In the genomic region with DNA sequence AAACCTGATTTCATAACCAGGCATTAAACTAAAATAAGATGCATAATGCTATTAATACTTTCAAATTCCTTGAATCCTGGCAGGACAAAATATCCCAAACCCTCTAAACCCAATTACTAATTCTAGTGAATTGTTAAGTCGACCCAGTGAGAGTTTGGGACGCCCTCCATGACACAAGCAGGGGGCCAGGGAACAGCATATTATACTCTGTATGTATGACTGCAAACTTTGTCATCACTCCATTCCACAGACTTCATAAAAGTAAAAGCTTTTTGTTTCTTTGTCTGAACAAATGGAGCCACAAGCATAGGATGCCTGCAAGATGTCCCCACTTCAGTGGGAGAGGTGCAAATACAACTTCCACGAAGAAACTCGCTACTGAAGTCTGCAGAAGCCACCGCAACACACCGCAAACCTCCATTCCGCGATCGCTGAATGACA, we compare ENCODE assay signal across 8 cellular contexts. TPM values are rescaled to one million over a fixed set of nuclear protein-coding genes. Genes with fewer than 3 reads are reported as not detected.
DNase-seq lines count a peak whose midpoint lies in the region; ATAC-seq and TF ChIP-seq lines count a peak whose summit lies in the region.

No MANE protein-coding gene starts in this region.

- H3K4ac ChIP-seq in H9 (ENCODE audit: low read depth, low read length) = no peak overlapping the region

- peaks cover 18% of the 10 kb centered on the region for H3K79me2 ChIP-seq in H9 (ENCODE audit: insufficient read depth, low read length)

- H3K36me3 Mint-ChIP-seq in H9 (ENCODE audit: insufficient read depth in 1 of 3, low read depth in 3 of 3) = peaks cover 0 to 5% (median 5%) of the 10 kb centered on the region in 3 experiments; a peak in 5 of 7 replicates

- ATAC-seq in psoas muscle (no peak), GM21529 (IDR thresholded peaks at IDR 0.05; ENCODE audit: unreplicated experiment) (no peak), HG03460 (IDR thresholded peaks at IDR 0.05; ENCODE audit: unreplicated experiment) (no peak), GM19455 (IDR thresholded peaks at IDR 0.05; ENCODE audit: unreplicated experiment) (no peak), HG02678 (IDR thresholded peaks at IDR 0.05; ENCODE audit: unreplicated experiment) (no peak)

- H3K27me3 ChIP-seq in H9 (ENCODE audit: insufficient read depth, low read length) (no peaks in the 10 kb centered on the region), WERI-Rb-1 (ENCODE audit: insufficient read depth, low read depth, severe bottlenecking) (no peaks in the 10 kb centered on the region), psoas muscle (ENCODE audit: insufficient read depth in 3 of 3, low read length in 2 of 3) (no peaks in the 10 kb centered on the region)

- intact Hi-C loops in psoas muscle (cut with DNase I) = no loop called here

- peak overlapping the region; percentile 92 to 96 for H3K4me3 Mint-ChIP-seq in H9

- DNase-seq in H9 = no peak
- DNase-seq in WERI-Rb-1 = no peak
- DNase-seq in epithelial cell of prostate (ENCODE audit: low read depth, low spot score) = no peak
- no peak for DNase-seq in psoas muscle

- no peaks in the 10 kb centered on the region for H3K27me3 Mint-ChIP-seq in H9 (ENCODE audit: low read depth)

- no peak overlapping the region for H2BK15ac ChIP-seq in H9 (ENCODE audit: low read depth, low read length)

- no peaks in the 10 kb centered on the region for H3K4me1 ChIP-seq in H9 (ENCODE audit: insufficient read depth, low read length)
- peaks cover 48% of the 10 kb centered on the region for H3K4me1 ChIP-seq in psoas muscle

- no peak overlapping the region for H2BK12ac ChIP-seq in H9 (ENCODE audit: insufficient read length, low read depth, low read length)

- no peak overlapping the region for H3K56ac ChIP-seq in H9 (ENCODE audit: insufficient read length, low read depth, low read length)

- H3K79me1 ChIP-seq in H9 (ENCODE audit: insufficient read depth, low read depth, low read length, poor library complexity, severe bottlenecking) = no peaks in the 10 kb centered on the region

- H2AFZ ChIP-seq in H9 (ENCODE audit: low read length) = no peak overlapping the region

- H3K27ac ChIP-seq in H9 (ENCODE audit: insufficient read length, low read depth, low read length) (no peak overlapping the region), WERI-Rb-1 (peak overlapping the region; percentile 92), epithelial cell of prostate (peak overlapping the region; percentile 93), psoas muscle (peak overlapping the region; percentile 100)

- no peaks in the 10 kb centered on the region for H3K9me3 ChIP-seq in H9 (ENCODE audit: control insufficient read depth, low read depth, low read length)
- H3K9me3 ChIP-seq in WERI-Rb-1 (ENCODE audit: severe bottlenecking) = no peaks in the 10 kb centered on the region
- H3K9me3 ChIP-seq in psoas muscle = no peaks in the 10 kb centered on the region

- no peak overlapping the region for H3K18ac ChIP-seq in H9 (ENCODE audit: insufficient read length, low read depth, low read length)

- no peak overlapping the region for H3K23ac ChIP-seq in H9 (ENCODE audit: insufficient read length, low read depth, low read length)

- H4K8ac ChIP-seq in H9 (replicated peaks; ENCODE audit: insufficient read length, low read depth, low read length) = no peak overlapping the region

- H3K36me3 ChIP-seq in WERI-Rb-1 = no peaks in the 10 kb centered on the region
- H3K36me3 ChIP-seq in psoas muscle (ENCODE audit: insufficient read depth in 1 of 2, low read depth in 1 of 2) = no peaks in the 10 kb centered on the region

- no peak overlapping the region for H3T11ph ChIP-seq in H9 (ENCODE audit: low read length)

- no peaks in the 10 kb centered on the region for H4K20me1 ChIP-seq in H9 (ENCODE audit: control insufficient read depth, insufficient read depth, insufficient read length)

- H3K4me3 ChIP-seq in WERI-Rb-1 (ENCODE audit: low read depth, low read length) (peak overlapping the region; percentile 47), psoas muscle (peak overlapping the region; percentile 91)

- peak overlapping the region; percentile 43 for H3K9ac ChIP-seq in H9 (ENCODE audit: extremely low read depth, insufficient read length, low read length)

- H3K27ac Mint-ChIP-seq in H9 = peak overlapping the region in 2 of 3 experiments; percentile 86 to 97; a peak in 2 of 7 replicates

- WGBS in H9 (ENCODE audit: extremely low coverage, insufficient read length, low lambda C conversion rate) = no CpG with 5 or more reads among the region's 9 CpGs
- 5 to 11% (median 8%) methylated on average over 9 of the region's 9 CpGs for WGBS in psoas muscle, 3 donors

- peaks cover 29 to 30% of the 10 kb centered on the region in 2 experiments for H3K4me1 Mint-ChIP-seq in H9

- H3K14ac ChIP-seq in H9 (ENCODE audit: insufficient read depth, low read length) = no peak overlapping the region

- no peak overlapping the region for H2BK5ac ChIP-seq in H9 (ENCODE audit: insufficient read length, low read length)

- no peak overlapping the region for H2BK120ac ChIP-seq in H9 (ENCODE audit: low read depth, low read length, poor library complexity, severe bottlenecking)

- H4K91ac ChIP-seq in H9 (ENCODE audit: insufficient read length, low read depth, low read length) = no peak overlapping the region

- no peak overlapping the region for H4K5ac ChIP-seq in H9 (ENCODE audit: insufficient read length, low read depth, low read length)

- peak overlapping the region; percentile 77 for H3K4me2 ChIP-seq in H9 (ENCODE audit: insufficient read depth, insufficient read length, low read length)

- peaks cover 10% of the 10 kb centered on the region for H3K23me2 ChIP-seq in H9 (ENCODE audit: insufficient read length, low read depth, low read length, poor library complexity, severe bottlenecking)

- H2BK20ac ChIP-seq in H9 (ENCODE audit: low read depth, low read length, poor library complexity, severe bottlenecking) = no peak overlapping the region

- TF ChIP-seq CTCF in H9 (conservative IDR thresholded peaks at IDR 0.05) (no peak), WERI-Rb-1 (IDR thresholded peaks at IDR 0.05; ENCODE audit: low read depth, low read length) (no peak), psoas muscle (IDR thresholded peaks at IDR 0.05) (no peak)

- H3K9me3 Mint-ChIP-seq in H9 = no peaks in the 10 kb centered on the region; a peak in 1 of 5 replicates

- no peak overlapping the region for H2AK5ac ChIP-seq in H9 (ENCODE audit: insufficient read length, low read length)

RNA-seq across cellular contexts. Expression of gene TP53BP2, which starts 1.2 kb away (rescaled TPM):
- 46.2 and 49.7 TPM in 2 replicates for total RNA-seq in H9 (2021)
- 10 to 100 TPM; 17.1 to 34.0 (median 25.8) TPM for total RNA-seq in psoas muscle
- 10 to 100 TPM; 10.6 to 15.1 (median 13.9) TPM for polyA plus RNA-seq in psoas muscle
